ENCODE assay signal across 8 cellular contexts in the genomic region with DNA sequence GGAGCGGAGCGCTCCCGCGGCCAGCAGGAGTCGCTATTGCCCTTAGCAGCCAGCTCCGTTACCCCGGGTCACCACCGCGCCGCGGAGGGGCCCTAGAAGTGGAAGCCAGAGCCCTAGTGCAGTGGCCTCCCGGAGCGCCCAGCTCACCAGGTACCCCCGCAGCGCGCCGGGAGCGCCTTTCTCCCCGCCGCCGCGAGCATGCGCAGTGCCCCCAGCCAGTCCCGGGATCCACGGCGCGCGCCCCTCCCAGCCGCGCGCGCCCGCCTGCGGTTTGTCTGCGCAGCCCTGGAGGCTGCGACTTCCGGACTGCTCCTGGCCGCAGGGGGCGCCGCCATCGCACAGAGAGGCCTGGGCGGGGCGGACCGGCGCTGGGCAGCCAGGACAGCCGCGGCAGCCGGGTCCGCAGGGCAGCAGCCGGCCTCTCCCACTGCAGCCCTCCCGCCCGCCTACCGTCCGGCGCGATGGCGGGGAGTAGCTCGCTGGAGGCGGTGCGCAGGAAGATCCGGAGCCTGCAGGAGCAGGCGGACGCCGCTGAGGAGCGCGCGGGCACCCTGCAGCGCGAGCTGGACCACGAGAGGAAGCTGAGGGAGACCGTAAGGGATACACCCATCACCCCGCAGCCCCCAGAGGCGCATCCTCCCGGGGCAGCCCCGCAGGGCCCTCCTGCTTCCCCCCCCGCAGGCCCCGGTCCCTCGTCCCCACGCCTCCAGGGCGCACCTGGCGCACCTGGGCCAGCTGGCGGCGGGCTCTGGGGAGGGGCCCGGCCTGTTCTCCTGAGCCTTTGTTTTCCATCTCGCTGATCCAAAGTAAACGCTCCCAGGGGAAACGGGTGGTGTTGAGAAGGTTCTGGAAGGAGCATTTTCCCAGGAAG. TPM values are rescaled to one million over a fixed set of nuclear protein-coding genes. Genes with fewer than 3 reads are reported as not detected.
DNase-seq lines count a peak whose midpoint lies in the region; FAIRE-seq lines count a peak whose summit lies in the region.

No MANE protein-coding gene starts in this region.

- no peaks in the 10 kb centered on the region for H3K27me3 ChIP-seq in HAP-1 (ENCODE audit: low read depth)

- H3K9me3 ChIP-seq in HAP-1 = no peaks in the 10 kb centered on the region

- DNase-seq in GDM1 (lab: John Stamatoyannopoulos, UW) = peak; percentile 81
- peak; percentile 97 to 100 for DNase-seq in HAP-1 (ENCODE audit: low spot score in 2 of 2)
- DNase-seq in M059J (ENCODE audit: low read depth) = peak; percentile 91
- DNase-seq in SIG-M5 treated with dmso at 0.1 percent for 504 hours (lab: John Stamatoyannopoulos, UW; ENCODE audit: unreplicated experiment) = peak; percentile 64
- peak; percentile 67 to 80 (median 70) for DNase-seq in activated naive CD4-positive, alpha-beta T cell (lab: John Stamatoyannopoulos, UW)
- DNase-seq in frontal cortex (ENCODE audit: low spot score in 2 of 2) = peak; percentile 89 to 91
- DNase-seq in nucleus accumbens (lab: John Stamatoyannopoulos, UW) = peak in 55 of 56 donors; percentile 41 to 96 (median 82)
- peak; percentile 86 for DNase-seq in superior temporal gyrus (ENCODE audit: extremely low spot score)

- H3K36me3 ChIP-seq in HAP-1 (replicated peaks) = peaks cover 37% of the 10 kb centered on the region

- H3K4me3 ChIP-seq in HAP-1 = peak overlapping the region; percentile 65

- peaks cover 79% of the 10 kb centered on the region for H3K4me1 ChIP-seq in HAP-1

- in situ Hi-C loops in HAP-1 (cut with MboI; ENCODE audit: low sequenced_read_pairs) = no loop called here

- FAIRE-seq in frontal cortex (lab: Jason Lieb, UNC) = no peak

RNA-seq across cellular contexts. Expression of a gene that starts 5.8 kb away (rescaled TPM):
- total RNA-seq in M059J (2014; rRNA removed; shearing (Covaris generic)) = 1,051 and 1,337 TPM in 2 replicates
- 88.5 TPM for total RNA-seq in frontal cortex

Comparison
In these comparisons a context has a peak if more than half of its experiments do, and no peak if none do; other contexts are left out.
1. Peak in every context shown above with its lines: DNase-seq and H3K4me3 ChIP-seq.
2. RNA of a gene that starts 5.8 kb away (total RNA-seq): 1,051 to 1,337 TPM in M059J; 88.5 TPM in frontal cortex (single experiment); every median in the first group is over 10 times any median in the second.